ENCODE assay signal across 20 cellular contexts in genomic region chr15:76116138-76116885, GRCh38. TPM values are rescaled to one million over a fixed set of nuclear protein-coding genes. Genes with fewer than 3 reads are reported as not detected.
"Had no signal": no experiment of that assay in that cellular context is flagged by ENCODE, and none has a peak within 500 bp of the region (broad histone marks: within the 10 kb centered on the region; RNA-seq: fewer than 3 reads in every experiment).

No MANE protein-coding gene starts in this region.

- H3K36me3 Mint-ChIP-seq: activated naive CD8-positive, alpha-beta T cell treated with anti-CD3 and anti-CD28 coated beads for 36 hours; memory B cell; natural killer cell treated with Interleukin-12 subunit alpha and Interleukin-12 subunit beta and Interleukin-15 and Interleukin-18, amount 100 ng/mL, for 72 hours had no signal

- H3K27me3 ChIP-seq: colonic mucosa had no signal

- H3K36me3 ChIP-seq: colonic mucosa, esophagus squamous epithelium, left ventricle myocardium inferior, prostate gland had no signal

- H3K27me3 Mint-ChIP-seq: brain had no signal

- DNase-seq: activated CD4-positive, alpha-beta T cell treated with anti-CD3 and anti-CD28 coated beads for 48 hours; activated CD8-positive, alpha-beta memory T cell treated with anti-CD3 and anti-CD28 coated beads, Interleukin-2, amount 50 U/mL, for 48 hours; activated naive CD8-positive, alpha-beta T cell treated with anti-CD3 and anti-CD28 coated beads for 36 hours; amygdala; central memory CD4-positive, alpha-beta T cell; colonic mucosa; esophagus squamous epithelium; hypothalamus; kidney; left ventricle myocardium inferior; right cardiac atrium; small intestine; T-helper 2 cell had no signal

- H3K4me3 Mint-ChIP-seq: activated naive CD8-positive, alpha-beta T cell treated with anti-CD3 and anti-CD28 coated beads for 36 hours; brain; memory B cell; natural killer cell treated with Interleukin-12 subunit alpha and Interleukin-12 subunit beta and Interleukin-15 and Interleukin-18, amount 100 ng/mL, for 72 hours; stimulated activated naive CD8-positive, alpha-beta T cell treated with anti-CD3 and anti-CD28 coated beads, Interleukin-15, Interleukin-2, amounts not matched to agents 100 ng/mL and 50 ng/mL, for 24 hours had no signal

- H3K9me3 Mint-ChIP-seq: activated naive CD8-positive, alpha-beta T cell treated with anti-CD3 and anti-CD28 coated beads for 36 hours; memory B cell; natural killer cell treated with Interleukin-12 subunit alpha and Interleukin-12 subunit beta and Interleukin-15 and Interleukin-18, amount 100 ng/mL, for 72 hours; stimulated activated naive CD8-positive, alpha-beta T cell treated with anti-CD3 and anti-CD28 coated beads, Interleukin-15, Interleukin-2, amounts not matched to agents 100 ng/mL and 50 ng/mL, for 24 hours had no signal

- H3K9me3 ChIP-seq: colonic mucosa, esophagus squamous epithelium, left ventricle myocardium inferior, prostate gland had no signal

- H3K4me3 ChIP-seq: colonic mucosa, esophagus squamous epithelium, left ventricle myocardium inferior, prostate gland had no signal

- H3K27ac Mint-ChIP-seq: activated naive CD8-positive, alpha-beta T cell treated with anti-CD3 and anti-CD28 coated beads for 36 hours; brain; memory B cell; natural killer cell treated with Interleukin-12 subunit alpha and Interleukin-12 subunit beta and Interleukin-15 and Interleukin-18, amount 100 ng/mL, for 72 hours; stimulated activated naive CD8-positive, alpha-beta T cell treated with anti-CD3 and anti-CD28 coated beads, Interleukin-15, Interleukin-2, amounts not matched to agents 100 ng/mL and 50 ng/mL, for 24 hours had no signal

- FAIRE-seq: endothelial cell of umbilical vein, kidney, small intestine had no signal

- H3K27ac ChIP-seq: colonic mucosa, esophagus squamous epithelium, left ventricle myocardium inferior, prostate gland had no signal

- H3K4me1 ChIP-seq: colonic mucosa, esophagus squamous epithelium, left ventricle myocardium inferior, prostate gland had no signal

- H3K4me1 Mint-ChIP-seq: activated naive CD8-positive, alpha-beta T cell treated with anti-CD3 and anti-CD28 coated beads for 36 hours; brain had no signal

RNA-seq across cellular contexts. Expression of gene TMEM266, which starts 56.5 kb away (rescaled TPM):
- total RNA-seq: colonic mucosa, endothelial cell of umbilical vein, glomerular endothelial cell, left ventricle myocardium inferior had no signal
- polyA plus RNA-seq: endothelial cell of umbilical vein, right cardiac atrium had no signal
